In genomic region chr9:76904661-76905457, GRCh38 we compare ENCODE assay signal across 1 cellular context.
TF ChIP-seq lines count a peak whose summit lies in the region.

No MANE protein-coding gene starts in this region.

TF ChIP-seq in HepG2, 621 proteins besides CTCF, POLR2A, EP300 and RAD21 (continued from another document):
- TF ChIP-seq ZNF775 (CRISPR knock-in tag; IDR thresholded peaks at IDR 0.05; ENCODE audit: borderline replicate concordance), result no peak
- no peak for TF ChIP-seq SYNCRIP (IDR thresholded peaks at IDR 0.05; ENCODE audit: insufficient read depth, low read depth, low read length)
- no peak for TF ChIP-seq ZNF557 (CRISPR knock-in tag; IDR thresholded peaks at IDR 0.05)
